In the genomic region with DNA sequence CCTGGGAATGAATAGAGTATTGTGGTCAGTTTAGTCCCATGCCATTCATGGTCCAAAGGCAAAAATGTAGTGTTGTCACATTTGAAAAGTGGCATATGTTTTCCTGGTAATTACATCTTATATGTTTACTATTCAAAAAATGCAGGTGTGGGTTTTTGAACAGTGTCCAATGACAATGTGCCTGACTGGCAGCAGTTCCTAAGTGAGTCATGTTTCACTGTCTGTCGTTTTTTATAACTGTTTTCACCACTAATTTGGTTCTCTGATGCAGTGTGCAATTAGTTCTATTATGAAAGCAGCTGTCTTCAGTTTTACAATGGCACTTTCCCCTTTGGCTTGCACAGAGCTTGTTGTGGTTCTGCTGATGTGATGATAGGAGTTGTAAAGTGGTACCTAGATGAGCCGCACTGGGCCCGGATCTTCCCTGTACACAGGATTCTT, we compare ENCODE assay signal across 1 cellular context.
TF ChIP-seq lines count a peak whose summit lies in the region.

No MANE protein-coding gene starts in this region.

TF ChIP-seq in HEK293, 187 proteins besides CTCF, POLR2A, EP300 and RAD21:
- TF ChIP-seq, protein P1, sequence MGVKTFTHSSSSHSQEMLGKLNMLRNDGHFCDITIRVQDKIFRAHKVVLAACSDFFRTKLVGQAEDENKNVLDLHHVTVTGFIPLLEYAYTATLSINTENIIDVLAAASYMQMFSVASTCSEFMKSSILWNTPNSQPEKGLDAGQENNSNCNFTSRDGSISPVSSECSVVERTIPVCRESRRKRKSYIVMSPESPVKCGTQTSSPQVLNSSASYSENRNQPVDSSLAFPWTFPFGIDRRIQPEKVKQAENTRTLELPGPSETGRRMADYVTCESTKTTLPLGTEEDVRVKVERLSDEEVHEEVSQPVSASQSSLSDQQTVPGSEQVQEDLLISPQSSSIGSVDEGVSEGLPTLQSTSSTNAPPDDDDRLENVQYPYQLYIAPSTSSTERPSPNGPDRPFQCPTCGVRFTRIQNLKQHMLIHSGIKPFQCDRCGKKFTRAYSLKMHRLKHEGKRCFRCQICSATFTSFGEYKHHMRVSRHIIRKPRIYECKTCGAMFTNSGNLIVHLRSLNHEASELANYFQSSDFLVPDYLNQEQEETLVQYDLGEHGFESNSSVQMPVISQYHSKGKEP (tag by site-specific recombination; IDR thresholded peaks at IDR 0.05), result peak; percentile 41; the same call in 1 of the 2 replicates
- TF ChIP-seq ZNF664 (tag by site-specific recombination; IDR thresholded peaks at IDR 0.05) (no peak), OVOL3 (tag by site-specific recombination; IDR thresholded peaks at IDR 0.05) (0 out of 2 replicates have a peak, but pooled peaks have one; percentile 53), ZNF362 (tag by site-specific recombination; IDR thresholded peaks at IDR 0.05) (0 out of 2 replicates have a peak, but pooled peaks have one; percentile 49), FEZF1 (tag by site-specific recombination; IDR thresholded peaks at IDR 0.05) (peak; percentile 35; the same call in 1 of the 2 replicates), ZNF843 (tag by site-specific recombination; IDR thresholded peaks at IDR 0.05) (peak; percentile 70; the same call in 1 of the 2 replicates), SP7 (tag by site-specific recombination; IDR thresholded peaks at IDR 0.05) (peak; percentile 93), ZNF354C (tag by site-specific recombination; IDR thresholded peaks at IDR 0.05; ENCODE audit: borderline replicate concordance, low read depth) (no peak)
- TF ChIP-seq, protein P2, sequence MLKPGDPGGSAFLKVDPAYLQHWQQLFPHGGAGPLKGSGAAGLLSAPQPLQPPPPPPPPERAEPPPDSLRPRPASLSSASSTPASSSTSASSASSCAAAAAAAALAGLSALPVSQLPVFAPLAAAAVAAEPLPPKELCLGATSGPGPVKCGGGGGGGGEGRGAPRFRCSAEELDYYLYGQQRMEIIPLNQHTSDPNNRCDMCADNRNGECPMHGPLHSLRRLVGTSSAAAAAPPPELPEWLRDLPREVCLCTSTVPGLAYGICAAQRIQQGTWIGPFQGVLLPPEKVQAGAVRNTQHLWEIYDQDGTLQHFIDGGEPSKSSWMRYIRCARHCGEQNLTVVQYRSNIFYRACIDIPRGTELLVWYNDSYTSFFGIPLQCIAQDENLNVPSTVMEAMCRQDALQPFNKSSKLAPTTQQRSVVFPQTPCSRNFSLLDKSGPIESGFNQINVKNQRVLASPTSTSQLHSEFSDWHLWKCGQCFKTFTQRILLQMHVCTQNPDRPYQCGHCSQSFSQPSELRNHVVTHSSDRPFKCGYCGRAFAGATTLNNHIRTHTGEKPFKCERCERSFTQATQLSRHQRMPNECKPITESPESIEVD (tag by site-specific recombination; IDR thresholded peaks at IDR 0.05), result peak; percentile 45; the same call in 1 of the 2 replicates
